In genomic region chr3:153226877-153227276, GRCh38 we compare ENCODE assay signal across 5 cellular contexts.
DNase-seq lines count a peak whose midpoint lies in the region; ATAC-seq, FAIRE-seq and TF ChIP-seq lines count a peak whose summit lies in the region.
"Not testable (repeated sequence)": the region's sequence is repeated elsewhere in the genome, so short reads cannot be mapped to it uniquely, and the experiment has no call there.

No MANE protein-coding gene starts in this region.

- not testable (repeated sequence) for H2BK20ac ChIP-seq in IMR-90 (ENCODE audit: low read depth, low read length)

- H3K79me2 ChIP-seq in K562 (ENCODE audit: control insufficient read depth, insufficient read depth, low read length); mesendoderm (ENCODE audit: control insufficient read depth, insufficient read depth, low read length); smooth muscle cell (ENCODE audit: low read depth): not testable (repeated sequence)

- not testable (repeated sequence) for H3K56ac ChIP-seq in IMR-90 (ENCODE audit: extremely low read depth, insufficient read depth, low read length); mesendoderm (ENCODE audit: low read length)

- H3K4me2 ChIP-seq in IMR-90 (ENCODE audit: low read depth, low read length); K562 (ENCODE audit: insufficient read depth, low read length); mesendoderm (ENCODE audit: low read length): not testable (repeated sequence)
- peak overlapping the region; percentile 54 for H3K4me2 ChIP-seq in smooth muscle cell

- not testable (repeated sequence) for H2BK5ac ChIP-seq in IMR-90 (ENCODE audit: low read depth, low read length, poor library complexity, severe bottlenecking); mesendoderm (ENCODE audit: low read length)

- not testable (repeated sequence) for H3K9ac ChIP-seq in IMR-90 (ENCODE audit: low read depth, low read length); K562 (ENCODE audit: insufficient read depth in 1 of 2, low read depth in 2 of 2, low read length in 2 of 2); mesendoderm (ENCODE audit: low read length)
- peak overlapping the region; percentile 11 for H3K9ac ChIP-seq in endodermal cell (ENCODE audit: extremely low read depth, low read length, poor library complexity, severe bottlenecking)
- peak overlapping the region; percentile 68 for H3K9ac ChIP-seq in smooth muscle cell (ENCODE audit: low read depth)

- H3K9me1 ChIP-seq in IMR-90 (ENCODE audit: insufficient read depth, low read length); K562 (ENCODE audit: control insufficient read depth, insufficient read depth, low read length): not testable (repeated sequence)

- not testable (repeated sequence) for H3K4me1 ChIP-seq in IMR-90 (ENCODE audit: control insufficient read depth, insufficient read depth, low read length); endodermal cell (ENCODE audit: control insufficient read depth, insufficient read depth, low read length); mesendoderm (ENCODE audit: control insufficient read depth, low read depth, low read length); smooth muscle cell (ENCODE audit: low read depth)
- peaks cover 0 to 13% of the 10 kb centered on the region in 2 experiments; a peak in 3 of 5 replicates for H3K4me1 ChIP-seq in K562 (replicated peaks in 1 of 2; ENCODE audit: control insufficient read depth in 2 of 2, insufficient read depth in 2 of 2, low read length in 2 of 2)

- TF ChIP-seq CTCF in IMR-90 (conservative IDR thresholded peaks at IDR 0.05; ENCODE audit: low read depth, low read length); K562 (IDR thresholded peaks at IDR 0.05 in 2 of 3, conservative IDR thresholded peaks at IDR 0.05 in 1 of 3; ENCODE audit: insufficient read depth in 2 of 3, low read depth in 1 of 3, low read length in 3 of 3); endodermal cell (conservative IDR thresholded peaks at IDR 0.05); smooth muscle cell (IDR thresholded peaks at IDR 0.05; ENCODE audit: borderline replicate concordance, insufficient read depth, poor library complexity, severe bottlenecking): not testable (repeated sequence)

- not testable (repeated sequence) for H3K27ac Mint-ChIP-seq in endodermal cell

- not testable (repeated sequence) for H3K9me3 ChIP-seq in IMR-90 (ENCODE audit: control insufficient read depth, insufficient read depth, low read length); K562 (replicated peaks; ENCODE audit: control insufficient read depth, insufficient read depth, low read depth, low read length); smooth muscle cell (replicated peaks; ENCODE audit: low read depth)
- peaks cover 16% of the 10 kb centered on the region for H3K9me3 ChIP-seq in endodermal cell (ENCODE audit: control insufficient read depth, low read length)

- dilution Hi-C loops in IMR-90 (cut with HindIII; ENCODE audit: low sequenced_read_pairs, unreplicated experiment) = not testable (repeated sequence)

- not testable (repeated sequence) for H2AK9ac ChIP-seq in IMR-90 (replicated peaks; ENCODE audit: low read depth, low read length, poor library complexity)

- H2BK120ac ChIP-seq in IMR-90 (ENCODE audit: low read depth, low read length) (peak overlapping the region; percentile 54; the same call in 1 of the 2 replicates), mesendoderm (ENCODE audit: low read depth, low read length) (peak overlapping the region; percentile 29)

- DNase-seq in IMR-90; K562 (ENCODE audit: extremely low read depth in 1 of 4, low spot score in 3 of 4); endodermal cell; mesendoderm; smooth muscle cell (lab: John Stamatoyannopoulos, UW; ENCODE audit: unreplicated experiment): not testable (repeated sequence)

- not testable (repeated sequence) for TF ChIP-seq POLR2A in IMR-90 (IDR thresholded peaks at IDR 0.05; ENCODE audit: low read depth, low read length); K562 (conservative IDR thresholded peaks at IDR 0.05)

- H3K23ac ChIP-seq in IMR-90 (ENCODE audit: low read depth, low read length); mesendoderm (ENCODE audit: low read length): not testable (repeated sequence)

- POLR2A ChIA-PET in IMR-90 (lab: Charles Lee; ENCODE audit: unreplicated experiment) = not testable (repeated sequence)
- POLR2A ChIA-PET in K562 (lab: Yijun Ruan, JAX) = interaction anchor here (1.4 kb wide), 1 partner anchor 13 kb away, joined by 3 read pairs; no protein-coding TSS in a partner anchor

- H4K20me1 ChIP-seq in IMR-90 (ENCODE audit: insufficient read depth, low read length); K562 (replicated peaks; ENCODE audit: control insufficient read depth, insufficient read depth, low read length); smooth muscle cell (ENCODE audit: low read depth): not testable (repeated sequence)

- not testable (repeated sequence) for H2BK15ac ChIP-seq in IMR-90 (ENCODE audit: low read depth, low read length); mesendoderm (replicated peaks; ENCODE audit: low read depth)

- BruUV-seq in IMR-90 (replicated peaks; lab: Mats Ljungman, UMichigan); K562 (replicated peaks; lab: Mats Ljungman, UMichigan): not testable (repeated sequence)

- not testable (repeated sequence) for H3K9me3 Mint-ChIP-seq in endodermal cell

- not testable (repeated sequence) for TF ChIP-seq RAD21 in IMR-90 (IDR thresholded peaks at IDR 0.05; ENCODE audit: low read length); K562 (CRISPR knock-in tag; conservative IDR thresholded peaks at IDR 0.05 in 1 of 2, IDR thresholded peaks at IDR 0.05 in 1 of 2)

- FAIRE-seq in K562 (lab: Jason Lieb, UNC) = not testable (repeated sequence)

- not testable (repeated sequence) for H3K36me3 ChIP-seq in IMR-90 (ENCODE audit: control insufficient read depth, insufficient read depth, low read length); K562 (ENCODE audit: control insufficient read depth, insufficient read depth, low read length); endodermal cell (ENCODE audit: control insufficient read depth, insufficient read depth, low read length); mesendoderm (ENCODE audit: control insufficient read depth, insufficient read depth, low read length); smooth muscle cell (ENCODE audit: low read depth)

- H4K5ac ChIP-seq in IMR-90 (ENCODE audit: low read depth, low read length); mesendoderm (ENCODE audit: low read length): not testable (repeated sequence)

- intact Hi-C loops in IMR-90 (cut with micrococcal nuclease); K562 (cut with micrococcal nuclease): not testable (repeated sequence)

- TF ChIP-seq EP300 in K562 (IDR thresholded peaks at IDR 0.05; ENCODE audit: low read length) = not testable (repeated sequence)

- H2AK5ac ChIP-seq in IMR-90 (ENCODE audit: low read depth, low read length); mesendoderm (ENCODE audit: low read length): not testable (repeated sequence)

- not testable (repeated sequence) for H3K4ac ChIP-seq in IMR-90 (ENCODE audit: low read depth, low read length)
- H3K4ac ChIP-seq in mesendoderm (ENCODE audit: low read depth, low read length) = peak overlapping the region; percentile 55

- H4K8ac ChIP-seq in IMR-90 (ENCODE audit: low read depth in 2 of 2, low read length in 2 of 2); mesendoderm (ENCODE audit: low read depth, low read length): not testable (repeated sequence)

- not testable (repeated sequence) for H3K27me3 ChIP-seq in IMR-90 (ENCODE audit: control insufficient read depth, insufficient read depth, low read length); K562 (ENCODE audit: control insufficient read depth in 2 of 2, insufficient read depth in 2 of 2, low read length in 2 of 2); endodermal cell (ENCODE audit: control insufficient read depth, insufficient read depth, low read length, poor library complexity, severe bottlenecking); mesendoderm (ENCODE audit: insufficient read depth, low read length, poor library complexity); smooth muscle cell (ENCODE audit: low read depth)

- H3K4me3 Mint-ChIP-seq in endodermal cell = not testable (repeated sequence)

- CTCF ChIA-PET in IMR-90 (lab: Yijun Ruan, JAX); K562 (lab: Yijun Ruan, JAX; ENCODE audit: low intra/inter-chr PET ratio): not testable (repeated sequence)

- H3K14ac ChIP-seq in IMR-90 (replicated peaks; ENCODE audit: low read depth, low read length) = not testable (repeated sequence)

- H4K91ac ChIP-seq in IMR-90 (ENCODE audit: insufficient read depth, low read depth, low read length) = not testable (repeated sequence)

- H3K4me3 ChIP-seq in IMR-90 (ENCODE audit: insufficient read depth, low read depth, low read length); K562; endodermal cell (ENCODE audit: low read length); mesendoderm (ENCODE audit: low read length); smooth muscle cell: not testable (repeated sequence)

- not testable (repeated sequence) for H2AFZ ChIP-seq in IMR-90 (replicated peaks; ENCODE audit: low read length, poor library complexity)
- H2AFZ ChIP-seq in K562 (ENCODE audit: low read depth, low read length) (peak overlapping the region; percentile 72), smooth muscle cell (ENCODE audit: low read depth) (peak overlapping the region; percentile 69)

- 32% methylated on average over 3 of the region's 5 CpGs; no CpG with 5 or more reads in 1 of the 2 experiments for WGBS in IMR-90 (ENCODE audit: extremely low coverage in 2 of 2, insufficient read length in 1 of 2), 2 experiments
- 15% methylated on average over 5 of the region's 5 CpGs for WGBS in K562 (ENCODE audit: insufficient coverage, low coverage, missing lambda C conversion rate)
- 71 to 83% methylated on average over 4 to 5 of the region's 5 CpGs for WGBS in endodermal cell (ENCODE audit: insufficient coverage in 1 of 2, insufficient read length in 1 of 2), 2 experiments
- no CpG with 5 or more reads among the region's 5 CpGs for whole genome bisulfite sequencing in mesendoderm (ENCODE audit: extremely low coverage, insufficient coverage, low lambda C conversion rate)
- 42% methylated on average over 5 of the region's 5 CpGs for WGBS in smooth muscle cell (ENCODE audit: low lambda C conversion rate)

- not testable (repeated sequence) for H3K27me3 Mint-ChIP-seq in endodermal cell (ENCODE audit: insufficient read depth)

- H3F3A ChIP-seq in smooth muscle cell (ENCODE audit: low read depth) = peaks cover 14% of the 10 kb centered on the region

- not testable (repeated sequence) for H3K79me1 ChIP-seq in IMR-90 (ENCODE audit: low read depth in 1 of 2, low read length in 2 of 2); mesendoderm (ENCODE audit: low read length)

- not testable (repeated sequence) for H3K18ac ChIP-seq in IMR-90 (ENCODE audit: low read depth, low read length)
- H3K18ac ChIP-seq in mesendoderm (ENCODE audit: low read length) = peak overlapping the region; percentile 28

- in situ Hi-C loops in IMR-90 (cut with MboI; ENCODE audit: low sequenced_read_pairs); K562 (cut with MboI): not testable (repeated sequence)

- peaks cover 26% of the 10 kb centered on the region for H3K4me1 Mint-ChIP-seq in endodermal cell

- not testable (repeated sequence) for H3K27ac ChIP-seq in IMR-90 (ENCODE audit: insufficient read depth, low read length); endodermal cell (ENCODE audit: low read depth, low read length); mesendoderm (ENCODE audit: low read depth, low read length)
- H3K27ac ChIP-seq in K562 (ENCODE audit: extremely low read depth, low read depth, low read length) (peak overlapping the region; percentile 36; the same call in 2 of the 3 replicates), smooth muscle cell (ENCODE audit: low read depth) (peak overlapping the region; percentile 94)

- not testable (repeated sequence) for H3K36me3 Mint-ChIP-seq in endodermal cell (ENCODE audit: low read depth)

- not testable (repeated sequence) for ATAC-seq in IMR-90 (ENCODE audit: low read depth); K562
